1 cellular context compared by ENCODE assay signal in the genomic region with DNA sequence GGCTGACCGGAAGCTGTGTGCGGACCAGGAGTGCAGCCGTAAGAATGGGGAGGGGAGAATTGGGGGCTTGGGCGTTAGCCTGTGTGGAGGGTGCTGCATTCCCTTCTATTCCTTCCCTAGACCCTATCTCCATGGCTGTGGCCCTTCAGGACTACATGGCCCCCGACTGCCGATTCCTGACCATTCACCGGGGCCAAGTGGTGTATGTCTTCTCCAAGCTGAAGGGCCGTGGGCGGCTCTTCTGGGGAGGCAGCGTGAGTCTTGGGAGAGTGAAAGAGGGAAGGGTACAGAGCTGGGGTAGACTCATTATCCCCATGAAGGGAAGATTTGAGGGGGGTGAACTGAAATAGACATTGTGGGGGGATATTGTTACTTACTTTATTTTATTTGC.
TF ChIP-seq lines count a peak whose summit lies in the region.

No MANE protein-coding gene starts in this region.

TF ChIP-seq in HEK293, 187 proteins besides CTCF, POLR2A, EP300 and RAD21 (continued from another document):
- TF ChIP-seq, protein P1, sequence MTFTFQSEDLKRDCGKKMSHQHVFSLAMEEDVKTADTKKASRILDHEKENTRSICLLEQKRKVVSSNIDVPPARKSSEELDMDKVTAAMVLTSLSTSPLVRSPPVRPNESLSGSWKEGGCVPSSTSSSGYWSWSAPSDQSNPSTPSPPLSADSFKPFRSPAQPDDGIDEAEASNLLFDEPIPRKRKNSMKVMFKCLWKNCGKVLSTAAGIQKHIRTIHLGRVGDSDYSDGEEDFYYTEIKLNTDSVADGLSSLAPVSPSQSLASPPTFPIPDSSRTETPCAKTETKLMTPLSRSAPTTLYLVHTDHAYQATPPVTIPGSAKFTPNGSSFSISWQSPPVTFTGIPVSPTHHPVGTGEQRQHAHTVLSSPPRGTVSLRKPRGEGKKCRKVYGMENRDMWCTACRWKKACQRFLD (tag by site-specific recombination; IDR thresholded peaks at IDR 0.05), result no peak
- TF ChIP-seq MYNN (tag by site-specific recombination; IDR thresholded peaks at IDR 0.05; ENCODE audit: borderline replicate concordance) (no peak), ZNF624 (tag by site-specific recombination; IDR thresholded peaks at IDR 0.05) (no peak), EGR2 (tag by site-specific recombination; IDR thresholded peaks at IDR 0.05; ENCODE audit: low read depth) (peak; percentile 9; the same call in 1 of the 2 replicates), ZBTB48 (tag by site-specific recombination; IDR thresholded peaks at IDR 0.05) (no peak)
- TF ChIP-seq, protein P2, sequence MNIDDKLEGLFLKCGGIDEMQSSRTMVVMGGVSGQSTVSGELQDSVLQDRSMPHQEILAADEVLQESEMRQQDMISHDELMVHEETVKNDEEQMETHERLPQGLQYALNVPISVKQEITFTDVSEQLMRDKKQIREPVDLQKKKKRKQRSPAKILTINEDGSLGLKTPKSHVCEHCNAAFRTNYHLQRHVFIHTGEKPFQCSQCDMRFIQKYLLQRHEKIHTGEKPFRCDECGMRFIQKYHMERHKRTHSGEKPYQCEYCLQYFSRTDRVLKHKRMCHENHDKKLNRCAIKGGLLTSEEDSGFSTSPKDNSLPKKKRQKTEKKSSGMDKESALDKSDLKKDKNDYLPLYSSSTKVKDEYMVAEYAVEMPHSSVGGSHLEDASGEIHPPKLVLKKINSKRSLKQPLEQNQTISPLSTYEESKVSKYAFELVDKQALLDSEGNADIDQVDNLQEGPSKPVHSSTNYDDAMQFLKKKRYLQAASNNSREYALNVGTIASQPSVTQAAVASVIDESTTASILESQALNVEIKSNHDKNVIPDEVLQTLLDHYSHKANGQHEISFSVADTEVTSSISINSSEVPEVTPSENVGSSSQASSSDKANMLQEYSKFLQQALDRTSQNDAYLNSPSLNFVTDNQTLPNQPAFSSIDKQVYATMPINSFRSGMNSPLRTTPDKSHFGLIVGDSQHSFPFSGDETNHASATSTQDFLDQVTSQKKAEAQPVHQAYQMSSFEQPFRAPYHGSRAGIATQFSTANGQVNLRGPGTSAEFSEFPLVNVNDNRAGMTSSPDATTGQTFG (tag by site-specific recombination; IDR thresholded peaks at IDR 0.05; ENCODE audit: borderline replicate concordance), result no peak
TF ChIP-seq in HEK293: peak in this region for 2.
